ENCODE assay signal across 21 cellular contexts in genomic region chr6:56816393-56816792, GRCh38.
DNase-seq lines count a peak whose midpoint lies in the region; ATAC-seq and TF ChIP-seq lines count a peak whose summit lies in the region.
"Had no signal": no experiment of that assay in that cellular context is flagged by ENCODE, and none has a peak within 500 bp of the region (broad histone marks: within the 10 kb centered on the region; RNA-seq: fewer than 3 reads in every experiment).

No MANE protein-coding gene starts in this region.

- H3K9me3 ChIP-seq in left ventricle myocardium inferior (replicated peaks) (no peaks in the 10 kb centered on the region), right cardiac atrium (ENCODE audit: control insufficient read depth, low read length) (no peaks in the 10 kb centered on the region), gastroesophageal sphincter (no peaks in the 10 kb centered on the region), HAP-1 (no peaks in the 10 kb centered on the region), vagina (no peaks in the 10 kb centered on the region)
- H3K9me3 ChIP-seq: BLaER1 treated with 17β-estradiol and CSF1 and Interleukin-3, amounts not matched to agents 10 nM and 100 nM; Caco-2 had no signal

- intact Hi-C loops in left ventricle myocardium inferior (cut with micrococcal nuclease) (no loop called here), right cardiac atrium (cut with DNase I) (no loop called here), vagina (cut with DNase I) (no loop called here)

- TF ChIP-seq CTCF in left ventricle myocardium inferior (IDR thresholded peaks at IDR 0.05; ENCODE audit: borderline replicate concordance): no peak
- no peak for TF ChIP-seq CTCF in glutamatergic neuron (IDR thresholded peaks at IDR 0.05; ENCODE audit: partially characterized antibody, unreplicated experiment)
- TF ChIP-seq CTCF in gastroesophageal sphincter (IDR thresholded peaks at IDR 0.05): no peak
- TF ChIP-seq CTCF in vagina (IDR thresholded peaks at IDR 0.05): no peak

- TF ChIP-seq POLR2A in gastroesophageal sphincter (IDR thresholded peaks at IDR 0.05) (no peak), vagina (IDR thresholded peaks at IDR 0.05) (no peak)

- H3K27ac ChIP-seq in left ventricle myocardium inferior (replicated peaks): peak overlapping the region; percentile 69
- H3K27ac ChIP-seq in right cardiac atrium (ENCODE audit: low read length): no peak overlapping the region
- H3K27ac ChIP-seq in gastroesophageal sphincter: no peak overlapping the region
- H3K27ac ChIP-seq in vagina: no peak overlapping the region
- H3K27ac ChIP-seq: BLaER1 treated with 17β-estradiol and CSF1 and Interleukin-3, amounts not matched to agents 10 nM and 100 nM; HL-60; VCaP had no signal

- in situ Hi-C loops in HAP-1 (cut with MboI; ENCODE audit: low sequenced_read_pairs): no loop called here

- no peaks in the 10 kb centered on the region for H3K27me3 Mint-ChIP-seq in glutamatergic neuron (ENCODE audit: unreplicated experiment)

- peaks cover 81% of the 10 kb centered on the region for H3K4me1 ChIP-seq in left ventricle myocardium inferior
- H3K4me1 ChIP-seq in right cardiac atrium (ENCODE audit: control insufficient read depth, insufficient read depth, low read length): peaks cover 7% of the 10 kb centered on the region
- H3K4me1 ChIP-seq in gastroesophageal sphincter: peaks cover 0 to 57% (median 9%) of the 10 kb centered on the region in 3 donors
- H3K4me1 ChIP-seq in HAP-1: no peaks in the 10 kb centered on the region
- H3K4me1 ChIP-seq in vagina: peaks cover 5% of the 10 kb centered on the region

- no peaks in the 10 kb centered on the region for H3K36me3 ChIP-seq in left ventricle myocardium inferior
- no peaks in the 10 kb centered on the region for H3K36me3 ChIP-seq in gastroesophageal sphincter
- no peaks in the 10 kb centered on the region for H3K36me3 ChIP-seq in HAP-1 (replicated peaks)
- no peaks in the 10 kb centered on the region for H3K36me3 ChIP-seq in vagina
- H3K36me3 ChIP-seq: BLaER1 treated with 17β-estradiol and CSF1 and Interleukin-3, amounts not matched to agents 10 nM and 100 nM had no signal

- no peaks in the 10 kb centered on the region for H3K27me3 ChIP-seq in left ventricle myocardium inferior (ENCODE audit: low read depth)
- H3K27me3 ChIP-seq in right cardiac atrium (ENCODE audit: control insufficient read depth, insufficient read depth): no peaks in the 10 kb centered on the region
- H3K27me3 ChIP-seq in gastroesophageal sphincter: no peaks in the 10 kb centered on the region
- no peaks in the 10 kb centered on the region for H3K27me3 ChIP-seq in HAP-1 (ENCODE audit: low read depth)
- no peaks in the 10 kb centered on the region for H3K27me3 ChIP-seq in vagina
- H3K27me3 ChIP-seq: BLaER1 treated with 17β-estradiol and CSF1 and Interleukin-3, amounts not matched to agents 10 nM and 100 nM had no signal

- peaks cover 55% of the 10 kb centered on the region for H3K4me1 Mint-ChIP-seq in glutamatergic neuron (ENCODE audit: low read depth, unreplicated experiment)

- TF ChIP-seq EP300 in gastroesophageal sphincter (IDR thresholded peaks at IDR 0.05): no peak

- H3K9me3 Mint-ChIP-seq in glutamatergic neuron (ENCODE audit: unreplicated experiment): peaks cover 4% of the 10 kb centered on the region
- H3K9me3 Mint-ChIP-seq: endodermal cell, nephron progenitor cell had no signal

- 59% methylated on average over 6 of the region's 6 CpGs for WGBS in right cardiac atrium
- WGBS in gastroesophageal sphincter (ENCODE audit: low coverage in 1 of 2), 2 donors: 62 to 79% methylated on average over 3 to 6 of the region's 6 CpGs

- ATAC-seq in right cardiac atrium: no peak
- ATAC-seq in gastroesophageal sphincter: no peak
- ATAC-seq: SK-N-SH treated with all-trans-retinoic acid at 6 μM for 48 hours had no signal

- H3K4me3 Mint-ChIP-seq in glutamatergic neuron (ENCODE audit: unreplicated experiment): peak overlapping the region; percentile 7
- H3K4me3 Mint-ChIP-seq: endodermal cell, nephron progenitor cell had no signal

- peak overlapping the region; percentile 15 for H3K27ac Mint-ChIP-seq in glutamatergic neuron (ENCODE audit: unreplicated experiment)
- H3K27ac Mint-ChIP-seq: endodermal cell, nephron progenitor cell had no signal

- H3K36me3 Mint-ChIP-seq in glutamatergic neuron (ENCODE audit: unreplicated experiment): no peaks in the 10 kb centered on the region

- H3K4me3 ChIP-seq in left ventricle myocardium inferior: peak overlapping the region; percentile 5
- H3K4me3 ChIP-seq in right cardiac atrium (ENCODE audit: low read length): no peak overlapping the region
- H3K4me3 ChIP-seq in gastroesophageal sphincter: no peak overlapping the region
- H3K4me3 ChIP-seq in HAP-1: no peak overlapping the region
- H3K4me3 ChIP-seq in vagina: no peak overlapping the region
- H3K4me3 ChIP-seq: BLaER1 treated with 17β-estradiol and CSF1 and Interleukin-3, amounts not matched to agents 10 nM and 100 nM had no signal

- DNase-seq in left ventricle myocardium inferior (no peak), right cardiac atrium (no peak), NCI-H2227 treated with DMSO at 0.1 percent for 48 hours (lab: John Stamatoyannopoulos, UW) (peak; percentile 24), glutamatergic neuron (no peak), retina (no peak), HAP-1 (ENCODE audit: low spot score in 2 of 2) (no peak), vagina (ENCODE audit: extremely low spot score in 2 of 2) (no peak)
- DNase-seq: activated CD8-positive, alpha-beta memory T cell treated with anti-CD3 and anti-CD28 coated beads, Interleukin-2, amount 50 U/mL, for 4 hours; Caco-2; endodermal cell; GOT3; NCI-H1105; NCI-H2171; nephron progenitor cell; posterior cingulate gyrus; RPMI8226 had no signal
